ENCODE assay signal across 25 cellular contexts in the genomic region with DNA sequence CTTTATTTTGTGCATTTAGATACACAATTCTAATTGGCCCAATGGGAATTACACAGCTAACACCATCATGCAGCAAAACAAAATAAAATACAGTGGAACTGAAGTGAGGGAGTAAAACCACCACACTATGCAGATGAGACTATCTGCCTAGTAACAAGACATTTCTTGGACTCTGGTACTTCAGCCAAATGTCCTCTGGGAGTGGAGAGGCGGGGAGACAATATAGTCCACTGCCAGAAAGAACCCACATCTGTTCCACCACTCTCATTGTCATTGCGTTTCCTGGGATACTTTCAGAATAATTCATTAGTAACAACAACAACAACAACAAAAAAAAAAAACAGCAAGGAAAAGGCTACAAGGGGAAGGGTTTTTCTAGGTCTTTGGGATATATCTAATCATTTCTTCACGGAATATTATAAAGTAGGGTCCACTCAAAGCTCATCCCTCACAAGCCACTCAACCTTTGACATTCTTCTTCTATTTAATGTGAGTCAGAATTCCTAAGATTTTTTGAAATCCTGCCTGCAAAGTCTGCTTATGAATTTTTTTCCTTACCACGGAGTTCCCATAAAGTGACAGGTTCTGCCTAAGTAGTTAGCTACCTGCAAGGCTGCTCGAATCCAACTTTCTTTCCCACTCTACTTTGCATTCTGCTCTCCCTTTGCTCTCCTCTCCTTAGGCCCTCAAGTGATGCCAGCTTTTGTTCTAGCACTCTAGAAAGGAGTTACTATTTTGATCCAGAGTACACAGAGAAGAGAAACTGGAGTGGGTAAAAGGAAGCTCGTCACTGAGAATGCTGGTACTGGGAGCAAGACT. TPM values are rescaled to one million over a fixed set of nuclear protein-coding genes. Genes with fewer than 3 reads are reported as not detected.
A peak's percentile ranks its signal among the peaks of the same experiment; 100 is the strongest.
DNase-seq lines count a peak whose midpoint lies in the region; ATAC-seq, FAIRE-seq and TF ChIP-seq lines count a peak whose summit lies in the region.
"Had no signal": no experiment of that assay in that cellular context is flagged by ENCODE, and none has a peak within 500 bp of the region (broad histone marks: within the 10 kb centered on the region; RNA-seq: fewer than 3 reads in every experiment).

No MANE protein-coding gene starts in this region.

- no peak overlapping the region for H3K27ac Mint-ChIP-seq in astrocyte (ENCODE audit: unreplicated experiment)
- H3K27ac Mint-ChIP-seq in osteocyte (ENCODE audit: unreplicated experiment) = no peak overlapping the region
- H3K27ac Mint-ChIP-seq: CD8-positive, alpha-beta memory T cell had no signal

- H3K27me3 ChIP-seq in astrocyte (ENCODE audit: insufficient read depth, low read length) (no peaks in the 10 kb centered on the region), MG63 (no peaks in the 10 kb centered on the region)

- H3K79me2 ChIP-seq in astrocyte (ENCODE audit: insufficient read depth, low read length) = no peaks in the 10 kb centered on the region

- H4K20me1 ChIP-seq in astrocyte (ENCODE audit: insufficient read depth, low read length) = no peaks in the 10 kb centered on the region

- H3K27ac ChIP-seq in A549 = no peak overlapping the region
- no peak overlapping the region for H3K27ac ChIP-seq in astrocyte (ENCODE audit: low read depth, low read length)
- H3K27ac ChIP-seq: KMS-11 had no signal

- H3K4me3 ChIP-seq in A549 = no peak overlapping the region
- no peak overlapping the region for H3K4me3 ChIP-seq in astrocyte (ENCODE audit: insufficient read depth, low read depth, low read length)
- no peak overlapping the region for H3K4me3 ChIP-seq in MG63
- H3K4me3 ChIP-seq: GM12878 had no signal

- no peak for ATAC-seq in A549
- no peak for ATAC-seq in HG02938 (IDR thresholded peaks at IDR 0.05; ENCODE audit: unreplicated experiment)
- ATAC-seq: GM12878 had no signal

- 19% methylated on average over 6 of the region's 6 CpGs for WGBS in A549 (ENCODE audit: missing lambda C conversion rate)

- POLR2A ChIA-PET in A549 (lab: Yijun Ruan, JAX) = no interaction called here

- no peak overlapping the region for H2AFZ ChIP-seq in astrocyte (ENCODE audit: low read depth, low read length)

- H3K9me3 ChIP-seq in A549 (no peaks in the 10 kb centered on the region), astrocyte (ENCODE audit: insufficient read depth, low read depth, low read length) (no peaks in the 10 kb centered on the region), MG63 (no peaks in the 10 kb centered on the region)

- H3K4me1 Mint-ChIP-seq in astrocyte (ENCODE audit: low read depth, unreplicated experiment) = peaks cover 8% of the 10 kb centered on the region
- no peaks in the 10 kb centered on the region for H3K4me1 Mint-ChIP-seq in osteocyte (ENCODE audit: unreplicated experiment)
- H3K4me1 Mint-ChIP-seq: CD8-positive, alpha-beta memory T cell had no signal

- H3K9ac ChIP-seq in astrocyte (ENCODE audit: low read length) = no peak overlapping the region
- H3K9ac ChIP-seq: KMS-11 had no signal

- no peak for TF ChIP-seq EP300 in A549 (IDR thresholded peaks at IDR 0.05)

- no peaks in the 10 kb centered on the region for H3K27me3 Mint-ChIP-seq in astrocyte (ENCODE audit: low read depth, unreplicated experiment)
- no peaks in the 10 kb centered on the region for H3K27me3 Mint-ChIP-seq in osteocyte (ENCODE audit: unreplicated experiment)
- H3K27me3 Mint-ChIP-seq: CD8-positive, alpha-beta memory T cell had no signal

- TF ChIP-seq POLR2A in A549 (IDR thresholded peaks at IDR 0.05; ENCODE audit: low read length) = no peak

- CTCF ChIA-PET in A549 (lab: Yijun Ruan, JAX) = no interaction called here

- DNase-seq in A549 (ENCODE audit: low read depth in 1 of 2, low spot score in 1 of 2) = no peak
- DNase-seq in EH (ENCODE audit: low read depth) = peak; percentile 1
- DNase-seq in HCEC 1CT = peak; percentile 39
- peak; percentile 18 for DNase-seq in astrocyte (ENCODE audit: low read depth)
- no peak for DNase-seq in osteocyte (ENCODE audit: extremely low spot score, unreplicated experiment)
- no peak for DNase-seq in GM10266 (ENCODE audit: extremely low spot score)
- no peak for DNase-seq in MG63
- DNase-seq: C1 segment of cervical spinal cord; CD8-positive, alpha-beta memory T cell; GOT3; NCI-H1048; NCI-H1436; NCI-H2081; NCI-H510A treated with DMSO at 0.1 percent for 48 hours; NCI-H82; OCI-M1; RPMI8226; SHP77 treated with DMSO at 0.1 percent for 48 hours had no signal

- H3K36me3 ChIP-seq in astrocyte (ENCODE audit: insufficient read depth, low read length) (no peaks in the 10 kb centered on the region), MG63 (no peaks in the 10 kb centered on the region)

- H3K4me2 ChIP-seq in A549 (peak overlapping the region; percentile 12; the same call in 1 of the 3 replicates), astrocyte (ENCODE audit: low read length) (no peak overlapping the region)
- H3K4me2 ChIP-seq: KMS-11 had no signal

- TF ChIP-seq RAD21 in A549 (conservative IDR thresholded peaks at IDR 0.05 in 1 of 2, IDR thresholded peaks at IDR 0.05 in 1 of 2) = no peak

- H3K4me1 ChIP-seq in A549 = no peaks in the 10 kb centered on the region
- no peaks in the 10 kb centered on the region for H3K4me1 ChIP-seq in astrocyte (ENCODE audit: insufficient read depth, low read length)

- TF ChIP-seq CTCF in A549 (IDR thresholded peaks at IDR 0.05) = no peak
- no peak for TF ChIP-seq CTCF in astrocyte (IDR thresholded peaks at IDR 0.05; ENCODE audit: insufficient read depth, low read depth, low read length)
- TF ChIP-seq CTCF in osteocyte (IDR thresholded peaks at IDR 0.05) = no peak
- TF ChIP-seq CTCF in GM10266 (IDR thresholded peaks at IDR 0.05; ENCODE audit: control insufficient read depth, insufficient read depth, low read depth, missing control alignments) = no peak

- H3K4me3 Mint-ChIP-seq in astrocyte (ENCODE audit: unreplicated experiment) = no peak overlapping the region
- no peak overlapping the region for H3K4me3 Mint-ChIP-seq in osteocyte (ENCODE audit: unreplicated experiment)
- H3K4me3 Mint-ChIP-seq: CD8-positive, alpha-beta memory T cell had no signal

- H3K9me3 Mint-ChIP-seq in astrocyte (ENCODE audit: unreplicated experiment) = no peaks in the 10 kb centered on the region
- H3K9me3 Mint-ChIP-seq in osteocyte (ENCODE audit: unreplicated experiment) = no peaks in the 10 kb centered on the region

- no peaks in the 10 kb centered on the region for H3K36me3 Mint-ChIP-seq in astrocyte (ENCODE audit: low read depth, unreplicated experiment)
- no peaks in the 10 kb centered on the region for H3K36me3 Mint-ChIP-seq in osteocyte (ENCODE audit: unreplicated experiment)

- FAIRE-seq in A549 (lab: Jason Lieb, UNC) (no peak), astrocyte (lab: Jason Lieb, UNC) (peak; percentile 96)
- FAIRE-seq: GM19239 had no signal

TF ChIP-seq in A549, 52 proteins besides CTCF, POLR2A, EP300 and RAD21:
- TF ChIP-seq FOXS1 (CRISPR knock-in tag; IDR thresholded peaks at IDR 0.05) (no peak), ZFP36 (IDR thresholded peaks at IDR 0.05; ENCODE audit: borderline replicate concordance, partially characterized antibody) (no peak), RCOR1 (IDR thresholded peaks at IDR 0.05; ENCODE audit: low read depth, low read length) (no peak), CHD4 (IDR thresholded peaks at IDR 0.05; ENCODE audit: borderline replicate concordance) (no peak), SMC3 (IDR thresholded peaks at IDR 0.05) (no peak), NPAS2 (CRISPR knock-in tag; IDR thresholded peaks at IDR 0.05; ENCODE audit: borderline replicate concordance) (no peak)
- TF ChIP-seq, protein P1, sequence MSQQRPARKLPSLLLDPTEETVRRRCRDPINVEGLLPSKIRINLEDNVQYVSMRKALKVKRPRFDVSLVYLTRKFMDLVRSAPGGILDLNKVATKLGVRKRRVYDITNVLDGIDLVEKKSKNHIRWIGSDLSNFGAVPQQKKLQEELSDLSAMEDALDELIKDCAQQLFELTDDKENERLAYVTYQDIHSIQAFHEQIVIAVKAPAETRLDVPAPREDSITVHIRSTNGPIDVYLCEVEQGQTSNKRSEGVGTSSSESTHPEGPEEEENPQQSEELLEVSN (IDR thresholded peaks at IDR 0.05; ENCODE audit: borderline replicate concordance, low read depth) = no peak
- TF ChIP-seq, protein P2, sequence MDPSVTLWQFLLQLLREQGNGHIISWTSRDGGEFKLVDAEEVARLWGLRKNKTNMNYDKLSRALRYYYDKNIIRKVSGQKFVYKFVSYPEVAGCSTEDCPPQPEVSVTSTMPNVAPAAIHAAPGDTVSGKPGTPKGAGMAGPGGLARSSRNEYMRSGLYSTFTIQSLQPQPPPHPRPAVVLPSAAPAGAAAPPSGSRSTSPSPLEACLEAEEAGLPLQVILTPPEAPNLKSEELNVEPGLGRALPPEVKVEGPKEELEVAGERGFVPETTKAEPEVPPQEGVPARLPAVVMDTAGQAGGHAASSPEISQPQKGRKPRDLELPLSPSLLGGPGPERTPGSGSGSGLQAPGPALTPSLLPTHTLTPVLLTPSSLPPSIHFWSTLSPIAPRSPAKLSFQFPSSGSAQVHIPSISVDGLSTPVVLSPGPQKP (IDR thresholded peaks at IDR 0.05; ENCODE audit: low read depth, low read length) = no peak

RNA-seq across cellular contexts. Expression of a gene that starts 34.9 kb away (rescaled TPM):
- 0.11 and 0.19 TPM in 2 replicates for polyA plus RNA-seq in A549 (2011; rRNA removed)
- not detected in 2 replicates for polyA plus RNA-seq in A549 (2012; cell fraction: cytosol; rRNA removed)
- polyA plus RNA-seq in A549 (2012; cell fraction: nucleus; rRNA removed) = 0.01 and 0.07 TPM in 2 replicates
- polyA plus RNA-seq in A549 (2017; fragmentation: RNase III; extraction: RNeasy Plus Mini Kit Qiagen cat#74134 plus additional on column Dnase treatment) = not detected in 3 replicates
- polyA minus RNA-seq in A549 (2011; rRNA and poly(A)+ RNA removed) = 0.12 and 0.44 TPM in 2 replicates
- total RNA-seq in astrocyte = not detected in 2 replicates
- not detected in 2 replicates for total RNA-seq in osteocyte
- not detected in 2 replicates for total RNA-seq in MG63 (2014; rRNA removed; shearing (Covaris generic); ENCODE audit: low replicate concordance)
- total RNA-seq: A172; CD8-positive, alpha-beta memory T cell; G401; T-helper 1 cell treated with Interleukin-12 subunit alpha and Interleukin-12 subunit beta and Interleukin-4 antibody, amounts not matched to agents 30 ng/mL and 1 ng/mL, for 36 hours had no signal

Comparison
In these comparisons a context has a peak if more than half of its experiments do, and no peak if none do; other contexts are left out.
1. DNase-seq: peak in EH (single experiment), HCEC 1CT (single experiment) and astrocyte (single experiment); none in A549 (0 of 2), osteocyte (single experiment), GM10266 (single experiment) and MG63 (single experiment).